1 cellular context compared by ENCODE assay signal in genomic region chr6:105990151-105990550, GRCh38.
TF ChIP-seq lines count a peak whose summit lies in the region.

No MANE protein-coding gene starts in this region.

TF ChIP-seq in K562, 482 proteins besides CTCF, POLR2A, EP300 and RAD21 (continued from another document):
- TF ChIP-seq, protein P1, sequence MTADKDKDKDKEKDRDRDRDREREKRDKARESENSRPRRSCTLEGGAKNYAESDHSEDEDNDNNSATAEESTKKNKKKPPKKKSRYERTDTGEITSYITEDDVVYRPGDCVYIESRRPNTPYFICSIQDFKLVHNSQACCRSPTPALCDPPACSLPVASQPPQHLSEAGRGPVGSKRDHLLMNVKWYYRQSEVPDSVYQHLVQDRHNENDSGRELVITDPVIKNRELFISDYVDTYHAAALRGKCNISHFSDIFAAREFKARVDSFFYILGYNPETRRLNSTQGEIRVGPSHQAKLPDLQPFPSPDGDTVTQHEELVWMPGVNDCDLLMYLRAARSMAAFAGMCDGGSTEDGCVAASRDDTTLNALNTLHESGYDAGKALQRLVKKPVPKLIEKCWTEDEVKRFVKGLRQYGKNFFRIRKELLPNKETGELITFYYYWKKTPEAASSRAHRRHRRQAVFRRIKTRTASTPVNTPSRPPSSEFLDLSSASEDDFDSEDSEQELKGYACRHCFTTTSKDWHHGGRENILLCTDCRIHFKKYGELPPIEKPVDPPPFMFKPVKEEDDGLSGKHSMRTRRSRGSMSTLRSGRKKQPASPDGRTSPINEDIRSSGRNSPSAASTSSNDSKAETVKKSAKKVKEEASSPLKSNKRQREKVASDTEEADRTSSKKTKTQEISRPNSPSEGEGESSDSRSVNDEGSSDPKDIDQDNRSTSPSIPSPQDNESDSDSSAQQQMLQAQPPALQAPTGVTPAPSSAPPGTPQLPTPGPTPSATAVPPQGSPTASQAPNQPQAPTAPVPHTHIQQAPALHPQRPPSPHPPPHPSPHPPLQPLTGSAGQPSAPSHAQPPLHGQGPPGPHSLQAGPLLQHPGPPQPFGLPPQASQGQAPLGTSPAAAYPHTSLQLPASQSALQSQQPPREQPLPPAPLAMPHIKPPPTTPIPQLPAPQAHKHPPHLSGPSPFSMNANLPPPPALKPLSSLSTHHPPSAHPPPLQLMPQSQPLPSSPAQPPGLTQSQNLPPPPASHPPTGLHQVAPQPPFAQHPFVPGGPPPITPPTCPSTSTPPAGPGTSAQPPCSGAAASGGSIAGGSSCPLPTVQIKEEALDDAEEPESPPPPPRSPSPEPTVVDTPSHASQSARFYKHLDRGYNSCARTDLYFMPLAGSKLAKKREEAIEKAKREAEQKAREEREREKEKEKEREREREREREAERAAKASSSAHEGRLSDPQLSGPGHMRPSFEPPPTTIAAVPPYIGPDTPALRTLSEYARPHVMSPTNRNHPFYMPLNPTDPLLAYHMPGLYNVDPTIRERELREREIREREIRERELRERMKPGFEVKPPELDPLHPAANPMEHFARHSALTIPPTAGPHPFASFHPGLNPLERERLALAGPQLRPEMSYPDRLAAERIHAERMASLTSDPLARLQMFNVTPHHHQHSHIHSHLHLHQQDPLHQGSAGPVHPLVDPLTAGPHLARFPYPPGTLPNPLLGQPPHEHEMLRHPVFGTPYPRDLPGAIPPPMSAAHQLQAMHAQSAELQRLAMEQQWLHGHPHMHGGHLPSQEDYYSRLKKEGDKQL (CRISPR knock-in tag; IDR thresholded peaks at IDR 0.05; ENCODE audit: borderline replicate concordance), result no peak
- TF ChIP-seq ZNF699 (CRISPR knock-in tag; IDR thresholded peaks at IDR 0.05; ENCODE audit: insufficient replicate concordance) (no peak), KDM1A (IDR thresholded peaks at IDR 0.05) (no peak)
- TF ChIP-seq, protein P2, sequence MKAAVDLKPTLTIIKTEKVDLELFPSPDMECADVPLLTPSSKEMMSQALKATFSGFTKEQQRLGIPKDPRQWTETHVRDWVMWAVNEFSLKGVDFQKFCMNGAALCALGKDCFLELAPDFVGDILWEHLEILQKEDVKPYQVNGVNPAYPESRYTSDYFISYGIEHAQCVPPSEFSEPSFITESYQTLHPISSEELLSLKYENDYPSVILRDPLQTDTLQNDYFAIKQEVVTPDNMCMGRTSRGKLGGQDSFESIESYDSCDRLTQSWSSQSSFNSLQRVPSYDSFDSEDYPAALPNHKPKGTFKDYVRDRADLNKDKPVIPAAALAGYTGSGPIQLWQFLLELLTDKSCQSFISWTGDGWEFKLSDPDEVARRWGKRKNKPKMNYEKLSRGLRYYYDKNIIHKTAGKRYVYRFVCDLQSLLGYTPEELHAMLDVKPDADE (conservative IDR thresholded peaks at IDR 0.05; ENCODE audit: control insufficient read depth, low read depth, low read length), result no peak
